ENCODE assay signal across 8 cellular contexts in the genomic region with DNA sequence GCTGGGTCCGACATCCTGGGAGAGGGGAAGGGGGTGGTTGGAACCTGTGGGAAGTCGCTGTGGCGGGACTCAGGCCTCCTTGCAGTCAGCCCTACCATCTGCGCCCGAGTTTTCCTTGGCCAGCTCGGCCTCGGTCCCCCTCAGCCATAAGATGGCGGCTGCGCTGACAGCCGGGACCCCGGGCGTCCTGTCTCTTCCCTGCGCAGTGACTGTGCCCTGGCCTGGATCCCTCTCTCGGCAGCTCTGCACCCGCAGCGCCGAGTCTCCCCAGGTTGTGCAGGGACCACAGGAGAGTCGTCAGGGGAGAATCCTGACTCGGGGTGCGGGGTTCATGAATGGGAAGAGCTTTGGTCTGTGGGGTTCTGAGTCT. TPM values are rescaled to one million over a fixed set of nuclear protein-coding genes. Genes with fewer than 3 reads are reported as not detected.
DNase-seq lines count a peak whose midpoint lies in the region; ATAC-seq and TF ChIP-seq lines count a peak whose summit lies in the region.

No MANE protein-coding gene starts in this region.

- no peaks in the 10 kb centered on the region for H3K4me1 ChIP-seq in smooth muscle cell (ENCODE audit: low read depth)

- H3K9me3 Mint-ChIP-seq in stimulated activated naive CD8-positive, alpha-beta T cell treated with anti-CD3 and anti-CD28 coated beads, Interleukin-15, Interleukin-2, amounts not matched to agents 100 ng/mL and 50 ng/mL, for 24 hours, result peaks cover 12% of the 10 kb centered on the region

- no peaks in the 10 kb centered on the region for H3K27me3 ChIP-seq in smooth muscle cell (ENCODE audit: low read depth)

- no peak overlapping the region for H3K27ac ChIP-seq in smooth muscle cell (ENCODE audit: low read depth)

- no peaks in the 10 kb centered on the region for H3K79me2 ChIP-seq in smooth muscle cell (ENCODE audit: low read depth)

- no peak overlapping the region for H3K4me2 ChIP-seq in smooth muscle cell

- H3K9ac ChIP-seq in smooth muscle cell (ENCODE audit: low read depth), result no peak overlapping the region

- no peaks in the 10 kb centered on the region for H3K27me3 Mint-ChIP-seq in stimulated activated naive CD8-positive, alpha-beta T cell treated with anti-CD3 and anti-CD28 coated beads, Interleukin-15, Interleukin-2, amounts not matched to agents 100 ng/mL and 50 ng/mL, for 24 hours

- peak overlapping the region; percentile 89 for H3K4me3 Mint-ChIP-seq in stimulated activated naive CD8-positive, alpha-beta T cell treated with anti-CD3 and anti-CD28 coated beads, Interleukin-15, Interleukin-2, amounts not matched to agents 100 ng/mL and 50 ng/mL, for 24 hours

- 83% methylated on average over 20 of the region's 20 CpGs for WGBS in smooth muscle cell (ENCODE audit: low lambda C conversion rate)

- H3K4me3 ChIP-seq in AG10803 (ENCODE audit: low read length) (peak overlapping the region; percentile 76), smooth muscle cell (no peak overlapping the region)

- H3F3A ChIP-seq in smooth muscle cell (ENCODE audit: low read depth), result no peaks in the 10 kb centered on the region

- H3K27ac Mint-ChIP-seq in stimulated activated naive CD8-positive, alpha-beta T cell treated with anti-CD3 and anti-CD28 coated beads, Interleukin-15, Interleukin-2, amounts not matched to agents 100 ng/mL and 50 ng/mL, for 24 hours, result peak overlapping the region; percentile 36

- DNase-seq in AG10803 (ENCODE audit: low read depth) (peak; percentile 2), T-helper 9 cell (peak; percentile 5), Right ventricle myocardium superior (peak; percentile 48), smooth muscle cell (lab: John Stamatoyannopoulos, UW; ENCODE audit: unreplicated experiment) (no peak)

- no peak overlapping the region for H2AFZ ChIP-seq in smooth muscle cell (ENCODE audit: low read depth)

- intact Hi-C loops in Right ventricle myocardium superior (cut with DNase I), result no loop called here

- no peaks in the 10 kb centered on the region for H4K20me1 ChIP-seq in smooth muscle cell (ENCODE audit: low read depth)

- peaks cover 9% of the 10 kb centered on the region for H3K36me3 Mint-ChIP-seq in stimulated activated naive CD8-positive, alpha-beta T cell treated with anti-CD3 and anti-CD28 coated beads, Interleukin-15, Interleukin-2, amounts not matched to agents 100 ng/mL and 50 ng/mL, for 24 hours (ENCODE audit: low read depth)

- ATAC-seq in GM21825 (IDR thresholded peaks at IDR 0.05; ENCODE audit: unreplicated experiment) (peak; percentile 48), Right ventricle myocardium superior (ENCODE audit: poor library complexity) (peak; percentile 64), GM18868 (IDR thresholded peaks at IDR 0.05; ENCODE audit: unreplicated experiment) (no peak), GM21526 (IDR thresholded peaks at IDR 0.05; ENCODE audit: low FRiP score, unreplicated experiment) (no peak)

- no peaks in the 10 kb centered on the region for H3K4me1 Mint-ChIP-seq in stimulated activated naive CD8-positive, alpha-beta T cell treated with anti-CD3 and anti-CD28 coated beads, Interleukin-15, Interleukin-2, amounts not matched to agents 100 ng/mL and 50 ng/mL, for 24 hours (ENCODE audit: low read depth)

- no peaks in the 10 kb centered on the region for H3K9me3 ChIP-seq in smooth muscle cell (replicated peaks; ENCODE audit: low read depth)

- TF ChIP-seq CTCF in AG10803 (conservative IDR thresholded peaks at IDR 0.05; ENCODE audit: low read length) (no peak), smooth muscle cell (IDR thresholded peaks at IDR 0.05; ENCODE audit: borderline replicate concordance, insufficient read depth, poor library complexity, severe bottlenecking) (no peak)

- no peaks in the 10 kb centered on the region for H3K36me3 ChIP-seq in smooth muscle cell (ENCODE audit: low read depth)

RNA-seq across cellular contexts. Expression of a gene that starts 0.3 kb away (rescaled TPM):
- total RNA-seq in Right ventricle myocardium superior (1.2 TPM), smooth muscle cell (not detected in 2 replicates)
- polyA plus RNA-seq in smooth muscle cell, result not detected in 2 replicates

RNA-seq across cellular contexts. Expression of a gene that starts 41.9 kb away (rescaled TPM):
- 20.7 TPM for total RNA-seq in Right ventricle myocardium superior
- not detected in 2 replicates for total RNA-seq in smooth muscle cell
- not detected in 2 replicates for polyA plus RNA-seq in smooth muscle cell

Comparison
In these comparisons a context has a peak if more than half of its experiments do, and no peak if none do; other contexts are left out.
1. ATAC-seq: peak in GM21825 (single experiment) and Right ventricle myocardium superior (single experiment); none in GM18868 (single experiment) and GM21526 (single experiment).
2. RNA of a gene that starts 41.9 kb away (total RNA-seq): 20.7 TPM in Right ventricle myocardium superior (single experiment); not detected in smooth muscle cell; every median in the first group is over 10 times any median in the second.